ENCODE assay signal across 1 cellular context in genomic region chr1:153587314-153587713, GRCh38.
TF ChIP-seq lines count a peak whose summit lies in the region.

No MANE protein-coding gene starts in this region.

TF ChIP-seq in GM23338, 12 proteins besides CTCF, POLR2A, EP300 and RAD21:
- TF ChIP-seq EZH2 (IDR thresholded peaks at IDR 0.05; ENCODE audit: low read depth, unreplicated experiment) = no peak
- TF ChIP-seq ZNF462 (CRISPR knock-in tag; IDR thresholded peaks at IDR 0.05) = no peak
- TF ChIP-seq STAT1 (IDR thresholded peaks at IDR 0.05; ENCODE audit: unreplicated experiment) = no peak
- TF ChIP-seq JUNB (IDR thresholded peaks at IDR 0.05; ENCODE audit: unreplicated experiment) = no peak
- no peak for TF ChIP-seq NANOG (IDR thresholded peaks at IDR 0.05; ENCODE audit: borderline replicate concordance)
- TF ChIP-seq ZNF114 (CRISPR knock-in tag; IDR thresholded peaks at IDR 0.05) = no peak
- no peak for TF ChIP-seq EZH2phosphoT487 (IDR thresholded peaks at IDR 0.05; ENCODE audit: unreplicated experiment)
- TF ChIP-seq CREB1 (CRISPR knock-in tag; IDR thresholded peaks at IDR 0.05; ENCODE audit: low read depth) = no peak
- no peak for TF ChIP-seq REST (IDR thresholded peaks at IDR 0.05; ENCODE audit: unreplicated experiment)
- no peak for TF ChIP-seq ZNF331 (CRISPR knock-in tag; IDR thresholded peaks at IDR 0.05; ENCODE audit: low read depth)
- no peak for TF ChIP-seq ETS1 (IDR thresholded peaks at IDR 0.05)
- TF ChIP-seq POLR2AphosphoS5 (IDR thresholded peaks at IDR 0.05; ENCODE audit: low read depth) = no peak
